24 cellular contexts compared by ENCODE assay signal in genomic region chr7:133475655-133476054, GRCh38.
A peak's percentile ranks its signal among the peaks of the same experiment; 100 is the strongest.
DNase-seq lines count a peak whose midpoint lies in the region; ATAC-seq, FAIRE-seq and TF ChIP-seq lines count a peak whose summit lies in the region.
"Had no signal": no experiment of that assay in that cellular context is flagged by ENCODE, and none has a peak within 500 bp of the region (broad histone marks: within the 10 kb centered on the region; RNA-seq: fewer than 3 reads in every experiment).

No MANE protein-coding gene starts in this region.

- RAD21 ChIA-PET in GM12878 (lab: Charles Lee; ENCODE audit: unreplicated experiment), result no interaction called here

- no peaks in the 10 kb centered on the region for H3K4me1 Mint-ChIP-seq in MCF 10A (ENCODE audit: insufficient read depth, unreplicated experiment)
- H3K4me1 Mint-ChIP-seq: CD14-positive monocyte had no signal

- in situ Hi-C loops in GM12878 (cut with MboI), result no loop called here

- no peak overlapping the region for H3K4me2 ChIP-seq in GM12878 (ENCODE audit: control insufficient read depth, insufficient read depth)
- H3K4me2 ChIP-seq: A549 had no signal

- no peak overlapping the region for H3K4me3 Mint-ChIP-seq in MCF 10A (ENCODE audit: unreplicated experiment)
- H3K4me3 Mint-ChIP-seq: B cell; CD14-positive monocyte; CD4-positive, alpha-beta memory T cell; CD4-positive, CD25-positive, alpha-beta regulatory T cell; CD8-positive, alpha-beta memory T cell had no signal

- H3K36me3 ChIP-seq in breast epithelium (no peaks in the 10 kb centered on the region), GM12878 (ENCODE audit: control insufficient read depth in 2 of 2, insufficient read depth in 2 of 2, low read length in 1 of 2) (0 out of 4 replicates have a peak, but pooled peaks cover 0 to 3% of the 10 kb centered on the region in 2 experiments)

- no peaks in the 10 kb centered on the region for H3K79me2 ChIP-seq in GM12878 (ENCODE audit: control insufficient read depth, insufficient read depth, low read length)

- BruUV-seq in MCF 10A (replicated peaks; lab: Mats Ljungman, UMichigan), result TSS peak; percentile 11
- BruUV-seq in GM12878 (replicated peaks; lab: Mats Ljungman, UMichigan), result no TSS peak

- H3K27ac Mint-ChIP-seq in MCF 10A (ENCODE audit: low read depth, unreplicated experiment), result no peak overlapping the region
- H3K27ac Mint-ChIP-seq: B cell; CD14-positive monocyte; CD4-positive, alpha-beta memory T cell; CD4-positive, CD25-positive, alpha-beta regulatory T cell had no signal

- H3K9me3 ChIP-seq in breast epithelium, result no peaks in the 10 kb centered on the region
- no peaks in the 10 kb centered on the region for H3K9me3 ChIP-seq in GM12878 (replicated peaks; ENCODE audit: control insufficient read depth, insufficient read depth, low read length)
- H3K9me3 ChIP-seq: A549 had no signal

- no peak for TF ChIP-seq CTCF in MCF 10A (IDR thresholded peaks at IDR 0.05; ENCODE audit: unreplicated experiment)
- TF ChIP-seq CTCF in breast epithelium (IDR thresholded peaks at IDR 0.05), result no peak
- no peak for TF ChIP-seq CTCF in GM12878 (IDR thresholded peaks at IDR 0.05 in 2 of 3, conservative IDR thresholded peaks at IDR 0.05 in 1 of 3; ENCODE audit: control insufficient read depth in 2 of 3, extremely low read depth in 1 of 3, insufficient read depth in 1 of 3, low read depth in 3 of 3, low read length in 3 of 3)

- POLR2A ChIA-PET in MCF 10A (lab: Yijun Ruan, JAX), result no interaction called here
- POLR2A ChIA-PET in GM12878 (lab: Charles Lee), result no interaction called here

- SMC1A ChIA-PET in GM12878 (lab: Charles Lee; ENCODE audit: uncharacterized antibody, unreplicated experiment), result interaction anchor here (0.6 to 1.4 kb wide), 4 partner anchors 8 to 403 kb away, joined by 3 to 5 read pairs (median 4); no protein-coding TSS in a partner anchor

- H3K4me1 ChIP-seq in breast epithelium (no peaks in the 10 kb centered on the region), GM12878 (ENCODE audit: control insufficient read depth, insufficient read depth, low read length) (no peaks in the 10 kb centered on the region)
- H3K4me1 ChIP-seq: A549 had no signal

- ATAC-seq in GM12878 (no peak), GM21723 (IDR thresholded peaks at IDR 0.05; ENCODE audit: unreplicated experiment) (no peak)
- ATAC-seq: A549 had no signal

- no peaks in the 10 kb centered on the region for H4K20me1 ChIP-seq in GM12878 (ENCODE audit: control insufficient read depth, insufficient read depth)

- no peak for DNase-seq in MCF 10A (ENCODE audit: unreplicated experiment)
- DNase-seq in breast epithelium (ENCODE audit: low spot score in 2 of 2), result no peak
- DNase-seq in GM12878 (ENCODE audit: low read depth, low spot score), result no peak
- DNase-seq in NCI-H187 (lab: John Stamatoyannopoulos, UW), result no peak
- DNase-seq: AML-193; C1 segment of cervical spinal cord; CD4-positive, alpha-beta memory T cell; CD4-positive, CD25-positive, alpha-beta regulatory T cell; CD8-positive, alpha-beta memory T cell; COR-L47; DMS 273 treated with DMSO at 0.1 percent for 48 hours; DMS153; DMS53; DMS79; DND-41; EL; GDM1 had no signal

- peaks cover 24% of the 10 kb centered on the region for H3K36me3 Mint-ChIP-seq in MCF 10A (ENCODE audit: insufficient read depth, unreplicated experiment)

- CTCF ChIA-PET in MCF 10A (lab: Yijun Ruan, JAX), result interaction anchor here (0.6 kb wide), 2 partner anchors 381 to 638 kb away, joined by 3 read pairs; no protein-coding TSS in a partner anchor
- CTCF ChIA-PET in GM12878 (lab: Yijun Ruan, JAX), result interaction anchor here (1.2 kb wide), 1 partner anchor 379 kb away, joined by 3 read pairs; no protein-coding TSS in a partner anchor

- H2AFZ ChIP-seq in GM12878 (ENCODE audit: control insufficient read depth, low read depth, low read length), result no peak overlapping the region

- H3K27ac ChIP-seq in breast epithelium, result no peak overlapping the region
- H3K27ac ChIP-seq in GM12878 (ENCODE audit: control insufficient read depth, insufficient read depth), result no peak overlapping the region
- H3K27ac ChIP-seq: 22Rv1, A549 had no signal

- TF ChIP-seq POLR2A in breast epithelium (IDR thresholded peaks at IDR 0.05), result no peak
- no peak for TF ChIP-seq POLR2A in GM12878 (IDR thresholded peaks at IDR 0.05; ENCODE audit: low read depth, low read length)

- H3K4me3 ChIP-seq in breast epithelium (no peak overlapping the region), GM12878 (no peak overlapping the region)
- H3K4me3 ChIP-seq: A549 had no signal

- H3K9me3 Mint-ChIP-seq in MCF 10A (ENCODE audit: unreplicated experiment), result no peaks in the 10 kb centered on the region

- TF ChIP-seq EP300 in GM12878 (IDR thresholded peaks at IDR 0.05; ENCODE audit: borderline replicate concordance in 1 of 2, control insufficient read depth in 1 of 2, low read depth in 2 of 2, low read length in 2 of 2), result no peak

- H3K27me3 ChIP-seq in breast epithelium (no peaks in the 10 kb centered on the region), GM12878 (replicated peaks in 1 of 2; ENCODE audit: control insufficient read depth in 2 of 2, insufficient read depth in 2 of 2, low read length in 1 of 2) (no peaks in the 10 kb centered on the region)

- H3K27me3 Mint-ChIP-seq in MCF 10A (ENCODE audit: insufficient read depth, unreplicated experiment), result no peaks in the 10 kb centered on the region
- H3K27me3 Mint-ChIP-seq: B cell; CD4-positive, alpha-beta memory T cell; CD4-positive, CD25-positive, alpha-beta regulatory T cell; CD8-positive, alpha-beta memory T cell had no signal

- no peak for TF ChIP-seq RAD21 in GM12878 (IDR thresholded peaks at IDR 0.05; ENCODE audit: insufficient read depth, low read depth, low read length)

- no peak for FAIRE-seq in GM12878 (lab: Jason Lieb, UNC)
- FAIRE-seq: A549, GM12891, GM19239 had no signal

- intact Hi-C loops in MCF 10A (cut with micrococcal nuclease), result no loop called here
- intact Hi-C loops in breast epithelium (cut with DNase I; ENCODE audit: low total_unique reads), result no loop called here
- intact Hi-C loops in GM12878 (cut with micrococcal nuclease; ENCODE audit: unreplicated experiment), result no loop called here

- H3K9ac ChIP-seq in GM12878 (ENCODE audit: control insufficient read depth, insufficient read depth, low read length), result no peak overlapping the region

TF ChIP-seq in GM12878, 131 proteins besides CTCF, POLR2A, EP300 and RAD21:
- TF ChIP-seq ZBTB40 (IDR thresholded peaks at IDR 0.05; ENCODE audit: borderline replicate concordance) (peak; percentile 85), E2F8 (IDR thresholded peaks at IDR 0.05; ENCODE audit: low read depth, partially characterized antibody) (no peak)
